Comparison of ENCODE assay signal across 28 cellular contexts in the genomic region with DNA sequence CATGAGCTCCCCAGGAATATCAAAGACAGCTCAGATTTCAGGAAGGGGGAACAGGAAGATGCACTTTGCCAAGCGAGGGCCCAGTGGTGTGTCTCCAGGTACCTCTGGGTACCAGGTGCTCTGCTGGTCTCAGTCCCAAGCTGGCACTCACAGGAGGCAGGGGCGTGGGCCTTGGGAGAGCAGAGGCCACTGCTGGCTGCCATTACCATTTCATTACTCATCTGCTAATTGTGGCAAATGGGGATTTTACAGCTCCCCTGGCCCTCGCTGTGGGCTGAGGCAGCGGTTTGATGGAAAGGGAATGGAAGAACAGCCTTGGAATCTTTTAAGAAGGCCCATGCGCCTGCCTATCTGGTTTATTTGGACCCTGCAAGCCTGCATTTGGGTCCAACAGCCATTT.
"Had no signal": no experiment of that assay in that cellular context is flagged by ENCODE, and none has a peak within 500 bp of the region (broad histone marks: within the 10 kb centered on the region; RNA-seq: fewer than 3 reads in every experiment).

No MANE protein-coding gene starts in this region.

- DNase-seq: activated CD4-positive, alpha-beta T cell treated with anti-CD3 and anti-CD28 coated beads, Interleukin-2, amount 10 ng/mL, durations not matched to agents 24 days and 14 days; activated CD4-positive, alpha-beta T cell treated with anti-CD3 and anti-CD28 coated beads, Interleukin-2, amount 50 U/mL, for 4 hours; activated CD8-positive, alpha-beta T cell treated with anti-CD3 and anti-CD28 coated beads for 36 hours; activated effector memory CD4-positive, alpha-beta T cell treated with anti-CD3 and anti-CD28 coated beads, Interleukin-2, amount 50 U/mL, for 16 hours; activated naive CD4-positive, alpha-beta T cell; activated naive CD4-positive, alpha-beta T cell treated with anti-CD3 and anti-CD28 coated beads, Interleukin-2, amount 50 U/mL, for 16 hours; activated naive CD8-positive, alpha-beta T cell treated with anti-CD3 and anti-CD28 coated beads for 36 hours; activated T-cell treated with anti-CD3 and anti-CD28 coated beads, Interleukin-2, amount 50 U/mL, for 1 hour; activated T-cell treated with anti-CD3 and anti-CD28 coated beads, Interleukin-2, amount 50 U/mL, for 72 hours; amniotic stem cell; aorta; brain microvascular endothelial cell; central memory CD4-positive, alpha-beta T cell; Kasumi-1; MM.1S; MV-4-11; NCI-H1436 treated with DMSO at 0.1 percent for 48 hours; NCI-H1694 treated with DMSO at 0.1 percent for 48 hours; NCI-H2029; NCI-H2171; NCI-H510A; NCI-H526; NCI-H774; OCI-M1; Right ventricle myocardium superior; SW 1271; T1000 had no signal

- ATAC-seq: activated CD8-positive, alpha-beta T cell treated with anti-CD3 and anti-CD28 coated beads for 36 hours; activated T-cell treated with anti-CD3 and anti-CD28 coated beads, Interleukin-2, amount 50 U/mL, for 72 hours; activated T-helper 17 cell treated with anti-CD3 and anti-CD28 coated beads, Interleukin-2, amount 50 U/mL, for 72 hours had no signal

- H3K27ac ChIP-seq: brain microvascular endothelial cell had no signal

- H3K36me3 ChIP-seq: brain microvascular endothelial cell had no signal
